8 cellular contexts compared by ENCODE assay signal in genomic region chr19:29873801-29874575, GRCh38.
DNase-seq lines count a peak whose midpoint lies in the region; ATAC-seq, FAIRE-seq and TF ChIP-seq lines count a peak whose summit lies in the region.

No MANE protein-coding gene starts in this region.

- WGBS in upper lobe of left lung, 2 donors: 32 to 58% methylated on average over 14 to 39 of the region's 40 CpGs

- H3K9ac ChIP-seq in SU-DHL-6 (ENCODE audit: low read length) (no peak overlapping the region), keratinocyte (ENCODE audit: control insufficient read depth, extremely low read depth, insufficient read depth, low read length) (no peak overlapping the region)

- no peak overlapping the region for H3K27ac Mint-ChIP-seq in stimulated activated naive CD8-positive, alpha-beta T cell treated with anti-CD3 and anti-CD28 coated beads, Interleukin-15, Interleukin-2, amounts not matched to agents 100 ng/mL and 50 ng/mL, for 24 hours

- H3K9me1 ChIP-seq in keratinocyte (ENCODE audit: control insufficient read depth, extremely low read depth, insufficient read depth, low read length): no peaks in the 10 kb centered on the region

- no peaks in the 10 kb centered on the region for H3F3A ChIP-seq in SU-DHL-6 (ENCODE audit: insufficient read depth)

- no peaks in the 10 kb centered on the region for H3K36me3 Mint-ChIP-seq in stimulated activated naive CD8-positive, alpha-beta T cell treated with anti-CD3 and anti-CD28 coated beads, Interleukin-15, Interleukin-2, amounts not matched to agents 100 ng/mL and 50 ng/mL, for 24 hours (ENCODE audit: low read depth)

- TF ChIP-seq EP300 in upper lobe of left lung (IDR thresholded peaks at IDR 0.05): no peak

- H3K9me3 Mint-ChIP-seq in stimulated activated naive CD8-positive, alpha-beta T cell treated with anti-CD3 and anti-CD28 coated beads, Interleukin-15, Interleukin-2, amounts not matched to agents 100 ng/mL and 50 ng/mL, for 24 hours: no peaks in the 10 kb centered on the region

- TF ChIP-seq CTCF in SU-DHL-6 (IDR thresholded peaks at IDR 0.05; ENCODE audit: insufficient read depth, low read length, poor library complexity, severe bottlenecking) (no peak), keratinocyte (optimal IDR thresholded peaks at IDR 0.05 in 1 of 3, IDR thresholded peaks at IDR 0.05 in 1 of 3, conservative IDR thresholded peaks at IDR 0.05 in 1 of 3; ENCODE audit: extremely low read depth in 1 of 3, insufficient read depth in 2 of 3, low read length in 3 of 3) (no peak), upper lobe of left lung (IDR thresholded peaks at IDR 0.05) (peak in 2 of 6 experiments; percentile 3 to 35)

- H3K27me3 Mint-ChIP-seq in stimulated activated naive CD8-positive, alpha-beta T cell treated with anti-CD3 and anti-CD28 coated beads, Interleukin-15, Interleukin-2, amounts not matched to agents 100 ng/mL and 50 ng/mL, for 24 hours: peaks cover 24% of the 10 kb centered on the region

- H3K79me2 ChIP-seq in SU-DHL-6 (ENCODE audit: insufficient read depth, low read length) (no peaks in the 10 kb centered on the region), keratinocyte (ENCODE audit: control insufficient read depth, insufficient read depth, low read length) (no peaks in the 10 kb centered on the region)

- peaks cover 3% of the 10 kb centered on the region for H3K4me1 ChIP-seq in keratinocyte (ENCODE audit: control insufficient read depth, extremely low read depth, insufficient read depth, low read length)
- peaks cover 11 to 21% (median 16%) of the 10 kb centered on the region in 4 donors for H3K4me1 ChIP-seq in upper lobe of left lung

- H3K9me2 ChIP-seq in SU-DHL-6 (replicated peaks; ENCODE audit: insufficient read depth, low read length): no peaks in the 10 kb centered on the region

- dilution Hi-C loops in keratinocyte (cut with MboI; ENCODE audit: extremely low pct_ligation_motif_present, low sequenced_read_pairs): no loop called here

- TF ChIP-seq POLR2A in upper lobe of left lung (IDR thresholded peaks at IDR 0.05): no peak

- no peak overlapping the region for H3K27ac ChIP-seq in SU-DHL-6 (ENCODE audit: low read depth, low read length)
- no peak overlapping the region for H3K27ac ChIP-seq in keratinocyte (ENCODE audit: control insufficient read depth, insufficient read depth, low read length)
- H3K27ac ChIP-seq in upper lobe of left lung: no peak overlapping the region

- H3K27me3 ChIP-seq in SU-DHL-6 (ENCODE audit: low read length) (no peaks in the 10 kb centered on the region), keratinocyte (ENCODE audit: control insufficient read depth, extremely low read depth, insufficient read depth, low read length) (peaks cover 13% of the 10 kb centered on the region), upper lobe of left lung (peaks cover 0 to 20% (median 7%) of the 10 kb centered on the region in 4 donors)

- peak overlapping the region; percentile 30 for H3K4me3 Mint-ChIP-seq in stimulated activated naive CD8-positive, alpha-beta T cell treated with anti-CD3 and anti-CD28 coated beads, Interleukin-15, Interleukin-2, amounts not matched to agents 100 ng/mL and 50 ng/mL, for 24 hours

- H3K4me2 ChIP-seq in SU-DHL-6 (ENCODE audit: low read depth, low read length, poor library complexity, severe bottlenecking) (peak overlapping the region; percentile 57), keratinocyte (ENCODE audit: control insufficient read depth, extremely low read depth, insufficient read depth, low read depth, low read length) (peak overlapping the region; percentile 5)

- H4K20me1 ChIP-seq in SU-DHL-6 (ENCODE audit: low read depth, low read length): no peaks in the 10 kb centered on the region
- H4K20me1 ChIP-seq in keratinocyte (ENCODE audit: control insufficient read depth, extremely low read depth, insufficient read depth, low read length): no peaks in the 10 kb centered on the region

- no peak for FAIRE-seq in keratinocyte (lab: Jason Lieb, UNC)

- H3K4me3 ChIP-seq in SU-DHL-6 (ENCODE audit: insufficient read depth, low read length, poor library complexity, severe bottlenecking) (no peak overlapping the region), keratinocyte (ENCODE audit: control insufficient read depth in 2 of 3, extremely low read depth in 1 of 3, insufficient read depth in 2 of 3, low read depth in 1 of 3, low read length in 3 of 3) (no peak overlapping the region), upper lobe of left lung (peak overlapping the region in 3 of 4 donors; percentile 37 to 51 (median 44))

- H3K4me1 Mint-ChIP-seq in stimulated activated naive CD8-positive, alpha-beta T cell treated with anti-CD3 and anti-CD28 coated beads, Interleukin-15, Interleukin-2, amounts not matched to agents 100 ng/mL and 50 ng/mL, for 24 hours (ENCODE audit: low read depth): peaks cover 8% of the 10 kb centered on the region

- no peak for DNase-seq in stimulated activated naive CD8-positive, alpha-beta T cell treated with anti-CD3 and anti-CD28 coated beads, Interleukin-15, Interleukin-2, amounts not matched to agents 100 U/mL and 50 U/mL, for 24 hours
- DNase-seq in keratinocyte (ENCODE audit: low read depth, low spot score): no peak
- DNase-seq in upper lobe of left lung: no peak
- DNase-seq in NCI-H187 treated with DMSO at 0.1 percent for 48 hours (lab: John Stamatoyannopoulos, UW): no peak

- H3K9me3 ChIP-seq in SU-DHL-6 (ENCODE audit: insufficient read depth, low read length) (no peaks in the 10 kb centered on the region), keratinocyte (ENCODE audit: control insufficient read depth, low read depth, low read length) (no peaks in the 10 kb centered on the region), upper lobe of left lung (no peaks in the 10 kb centered on the region)

- H2AFZ ChIP-seq in SU-DHL-6 (ENCODE audit: low read depth, low read length, severe bottlenecking) (no peak overlapping the region), keratinocyte (ENCODE audit: control insufficient read depth, low read length) (no peak overlapping the region)

- H3K36me3 ChIP-seq in SU-DHL-6 (ENCODE audit: low read length): no peaks in the 10 kb centered on the region
- no peaks in the 10 kb centered on the region for H3K36me3 ChIP-seq in keratinocyte (ENCODE audit: control insufficient read depth in 2 of 2, extremely low read depth in 1 of 2, insufficient read depth in 2 of 2, low read length in 2 of 2)
- H3K36me3 ChIP-seq in upper lobe of left lung: no peaks in the 10 kb centered on the region

- ATAC-seq in stimulated activated naive CD8-positive, alpha-beta T cell treated with anti-CD3 and anti-CD28 coated beads, Interleukin-15, Interleukin-2, amounts not matched to agents 100 U/mL and 50 U/mL, for 24 hours: no peak
- ATAC-seq in upper lobe of left lung (ENCODE audit: low FRiP score in 2 of 2) (no peak), HG03280 (IDR thresholded peaks at IDR 0.05; ENCODE audit: unreplicated experiment) (no peak), GM19035 (IDR thresholded peaks at IDR 0.05; ENCODE audit: unreplicated experiment) (no peak)

Comparison
In these comparisons a context has a peak if more than half of its experiments do, and no peak if none do; other contexts are left out.
1. H3K4me3 ChIP-seq: peak in upper lobe of left lung (3 of 4); none in SU-DHL-6 (single experiment) and keratinocyte (0 of 3).